ENCODE assay signal across 19 cellular contexts in genomic region chr15:94314639-94315038, GRCh38.
DNase-seq lines count a peak whose midpoint lies in the region; ATAC-seq and TF ChIP-seq lines count a peak whose summit lies in the region.
"Had no signal": no experiment of that assay in that cellular context is flagged by ENCODE, and none has a peak within 500 bp of the region (broad histone marks: within the 10 kb centered on the region; RNA-seq: fewer than 3 reads in every experiment).

No MANE protein-coding gene starts in this region.

- no peak overlapping the region for H3K4me3 Mint-ChIP-seq in T-helper 1 cell treated with Interleukin-12 subunit alpha and Interleukin-12 subunit beta and Interleukin-4 antibody, amounts not matched to agents 30 μg/mL and 1 μg/mL, for 36 hours
- no peak overlapping the region for H3K4me3 Mint-ChIP-seq in CD4-positive, CD25-positive, alpha-beta regulatory T cell
- no peak overlapping the region for H3K4me3 Mint-ChIP-seq in activated naive CD8-positive, alpha-beta T cell
- peak overlapping the region in 1 of 5 donors; percentile 6 for H3K4me3 Mint-ChIP-seq in immature natural killer cell
- H3K4me3 Mint-ChIP-seq in CD4-positive, alpha-beta T cell: no peak overlapping the region
- H3K4me3 Mint-ChIP-seq: CD14-positive monocyte, GM23338 had no signal

- no peaks in the 10 kb centered on the region for H3K4me1 ChIP-seq in CD4-positive, CD25-positive, alpha-beta regulatory T cell (ENCODE audit: control insufficient read depth, insufficient read depth, low read length, poor library complexity, severe bottlenecking)

- no peaks in the 10 kb centered on the region for H3K27me3 Mint-ChIP-seq in T-helper 1 cell treated with Interleukin-12 subunit alpha and Interleukin-12 subunit beta and Interleukin-4 antibody, amounts not matched to agents 30 μg/mL and 1 μg/mL, for 36 hours (ENCODE audit: low read depth)
- no peaks in the 10 kb centered on the region for H3K27me3 Mint-ChIP-seq in CD4-positive, CD25-positive, alpha-beta regulatory T cell
- no peaks in the 10 kb centered on the region for H3K27me3 Mint-ChIP-seq in activated naive CD8-positive, alpha-beta T cell
- H3K27me3 Mint-ChIP-seq in immature natural killer cell (ENCODE audit: low read depth in 3 of 3): peaks cover 0 to 7% (median 0%) of the 10 kb centered on the region in 3 donors
- no peaks in the 10 kb centered on the region for H3K27me3 Mint-ChIP-seq in CD4-positive, alpha-beta T cell

- H3K9me3 Mint-ChIP-seq in T-helper 1 cell treated with Interleukin-12 subunit alpha and Interleukin-12 subunit beta and Interleukin-4 antibody, amounts not matched to agents 30 μg/mL and 1 μg/mL, for 36 hours: no peaks in the 10 kb centered on the region
- H3K9me3 Mint-ChIP-seq in CD4-positive, CD25-positive, alpha-beta regulatory T cell: peaks cover 0 to 3% (median 0%) of the 10 kb centered on the region in 7 donors
- H3K9me3 Mint-ChIP-seq in activated naive CD8-positive, alpha-beta T cell (ENCODE audit: low read depth): no peaks in the 10 kb centered on the region
- H3K9me3 Mint-ChIP-seq in immature natural killer cell: no peaks in the 10 kb centered on the region
- no peaks in the 10 kb centered on the region for H3K9me3 Mint-ChIP-seq in CD4-positive, alpha-beta T cell
- H3K9me3 Mint-ChIP-seq: CD14-positive monocyte, GM23338 had no signal

- H3K9me3 ChIP-seq in CD4-positive, CD25-positive, alpha-beta regulatory T cell (ENCODE audit: control insufficient read depth in 2 of 2, low read length in 2 of 2): no peaks in the 10 kb centered on the region
- H3K9me3 ChIP-seq in CD4-positive, alpha-beta T cell (ENCODE audit: control insufficient read depth, low read length): no peaks in the 10 kb centered on the region

- peak overlapping the region; percentile 1 for H3K27ac Mint-ChIP-seq in T-helper 1 cell treated with Interleukin-12 subunit alpha and Interleukin-12 subunit beta and Interleukin-4 antibody, amounts not matched to agents 30 μg/mL and 1 μg/mL, for 36 hours
- peak overlapping the region in 2 of 3 donors; percentile 1 to 47 for H3K27ac Mint-ChIP-seq in CD4-positive, CD25-positive, alpha-beta regulatory T cell
- peak overlapping the region; percentile 0 for H3K27ac Mint-ChIP-seq in activated naive CD8-positive, alpha-beta T cell
- peak overlapping the region; percentile 33 to 81 (median 60) for H3K27ac Mint-ChIP-seq in immature natural killer cell
- no peak overlapping the region for H3K27ac Mint-ChIP-seq in CD4-positive, alpha-beta T cell
- H3K27ac Mint-ChIP-seq: GM23338 had no signal

- no peaks in the 10 kb centered on the region for H3K27me3 ChIP-seq in CD4-positive, CD25-positive, alpha-beta regulatory T cell (ENCODE audit: control insufficient read depth, insufficient read depth, low read length)
- H3K27me3 ChIP-seq in CD4-positive, alpha-beta T cell (ENCODE audit: control insufficient read depth, insufficient read depth, low read length): no peaks in the 10 kb centered on the region

- no peak overlapping the region for H3K4me3 ChIP-seq in CD4-positive, CD25-positive, alpha-beta regulatory T cell (ENCODE audit: low read depth, low read length)
- H3K4me3 ChIP-seq: GM12878, GM23338 had no signal

- peaks cover 52% of the 10 kb centered on the region for H3K36me3 Mint-ChIP-seq in T-helper 1 cell treated with Interleukin-12 subunit alpha and Interleukin-12 subunit beta and Interleukin-4 antibody, amounts not matched to agents 30 μg/mL and 1 μg/mL, for 36 hours (ENCODE audit: low read depth)
- peaks cover 11% of the 10 kb centered on the region for H3K36me3 Mint-ChIP-seq in CD4-positive, CD25-positive, alpha-beta regulatory T cell
- peaks cover 17% of the 10 kb centered on the region for H3K36me3 Mint-ChIP-seq in activated naive CD8-positive, alpha-beta T cell
- peaks cover 34 to 57% (median 38%) of the 10 kb centered on the region in 3 donors for H3K36me3 Mint-ChIP-seq in immature natural killer cell
- peaks cover 24% of the 10 kb centered on the region for H3K36me3 Mint-ChIP-seq in CD4-positive, alpha-beta T cell (ENCODE audit: low read depth)

- POLR2A ChIA-PET in CD4-positive, alpha-beta T cell (lab: Charles Lee): no interaction called here

- intact Hi-C loops in CD4-positive, alpha-beta T cell (cut with DNase I, micrococcal nuclease): no loop called here

- no peak for DNase-seq in T-helper 1 cell
- DNase-seq in CD4-positive, CD25-positive, alpha-beta regulatory T cell: no peak
- DNase-seq in immature natural killer cell: no peak
- no peak for DNase-seq in CD4-positive, alpha-beta T cell
- DNase-seq: Calu3, MM.1S, NCI-H1105, NCI-H2081 treated with DMSO at 0.1 percent for 48 hours, NCI-H446 treated with DMSO at 0.1 percent for 48 hours had no signal

- H3K36me3 ChIP-seq in CD4-positive, CD25-positive, alpha-beta regulatory T cell (ENCODE audit: control insufficient read depth, insufficient read depth, low read length): no peaks in the 10 kb centered on the region

- H3K4me1 Mint-ChIP-seq in T-helper 1 cell treated with Interleukin-12 subunit alpha and Interleukin-12 subunit beta and Interleukin-4 antibody, amounts not matched to agents 30 μg/mL and 1 μg/mL, for 36 hours (ENCODE audit: low read depth): peaks cover 40% of the 10 kb centered on the region
- H3K4me1 Mint-ChIP-seq in CD4-positive, CD25-positive, alpha-beta regulatory T cell: peaks cover 0 to 3% (median 0%) of the 10 kb centered on the region in 4 donors
- no peaks in the 10 kb centered on the region for H3K4me1 Mint-ChIP-seq in activated naive CD8-positive, alpha-beta T cell (ENCODE audit: low read depth)
- peaks cover 58 to 84% of the 10 kb centered on the region in 2 donors for H3K4me1 Mint-ChIP-seq in immature natural killer cell
- no peaks in the 10 kb centered on the region for H3K4me1 Mint-ChIP-seq in CD4-positive, alpha-beta T cell (ENCODE audit: low read depth)
- H3K4me1 Mint-ChIP-seq: CD14-positive monocyte had no signal

- CTCF ChIA-PET in CD4-positive, alpha-beta T cell (lab: Charles Lee): no interaction called here

- TF ChIP-seq CTCF in CD4-positive, alpha-beta T cell (IDR thresholded peaks at IDR 0.05): no peak

- H3K27ac ChIP-seq in CD4-positive, CD25-positive, alpha-beta regulatory T cell (ENCODE audit: insufficient read depth, low read length, poor library complexity, severe bottlenecking): no peak overlapping the region
- H3K27ac ChIP-seq in CD4-positive, alpha-beta T cell (ENCODE audit: low read depth, low read length): no peak overlapping the region
- H3K27ac ChIP-seq: 22Rv1 had no signal

- no peak for ATAC-seq in CD4-positive, CD25-positive, alpha-beta regulatory T cell (ENCODE audit: low read depth in 2 of 2)
- no peak for ATAC-seq in HG02885 (IDR thresholded peaks at IDR 0.05; ENCODE audit: poor library complexity, unreplicated experiment)
- ATAC-seq in CD4-positive, alpha-beta T cell (ENCODE audit: poor library complexity): no peak
- no peak for ATAC-seq in GM18907 (IDR thresholded peaks at IDR 0.05; ENCODE audit: unreplicated experiment)
- ATAC-seq: GM12878, HCT116, Right ventricle myocardium inferior had no signal
